Comparison of ENCODE assay signal across 24 cellular contexts in the genomic region with DNA sequence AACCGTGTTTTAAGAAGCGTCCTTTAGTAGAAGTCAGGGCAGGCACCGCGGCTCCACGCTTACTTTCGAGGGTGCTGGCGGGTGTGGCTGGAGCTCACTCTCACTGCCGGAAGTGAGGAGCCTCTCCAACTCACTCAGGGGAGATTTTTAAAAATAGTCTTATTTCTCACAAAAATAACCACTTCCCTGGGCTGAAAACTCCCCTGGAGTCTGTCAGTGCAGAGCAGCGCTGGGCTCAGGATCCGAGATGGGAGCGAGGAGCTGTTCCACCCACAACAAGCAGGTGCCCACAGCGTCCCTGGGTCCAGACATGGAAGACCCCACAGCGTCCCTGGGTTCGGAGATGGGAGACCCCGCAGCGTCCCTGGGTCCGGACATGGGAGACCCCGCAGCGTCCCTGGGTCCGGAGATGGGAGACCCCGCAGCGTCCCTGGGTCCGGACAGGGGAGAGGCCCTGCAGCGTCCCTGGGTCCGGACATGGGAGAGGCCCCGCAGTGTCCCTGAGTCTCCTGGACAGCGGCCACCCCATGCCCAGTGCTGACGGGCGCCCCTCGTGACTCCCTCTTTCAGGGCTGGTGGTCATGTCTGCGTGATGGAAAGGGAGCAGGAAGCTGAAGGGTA. TPM values are rescaled to one million over a fixed set of nuclear protein-coding genes. Genes with fewer than 3 reads are reported as not detected.
DNase-seq lines count a peak whose midpoint lies in the region; ATAC-seq and TF ChIP-seq lines count a peak whose summit lies in the region.
"Had no signal": no experiment of that assay in that cellular context is flagged by ENCODE, and none has a peak within 500 bp of the region (broad histone marks: within the 10 kb centered on the region; RNA-seq: fewer than 3 reads in every experiment).

No MANE protein-coding gene starts in this region.

- H3K4me3 Mint-ChIP-seq in activated T-helper 2 cell treated with anti-CD3 and anti-CD28 coated beads, Interferon-gamma antibody, Interleukin-2, Interleukin-4, amounts not matched to agents 10 μg/mL and 5 μg/mL and 100 μg/mL, durations not matched to agents 14 hours and 24 hours and 36 hours (ENCODE audit: low read depth) = no peak overlapping the region
- H3K4me3 Mint-ChIP-seq: activated naive CD8-positive, alpha-beta T cell; CD4-positive, alpha-beta T cell; neural progenitor cell; stimulated activated naive CD8-positive, alpha-beta T cell treated with anti-CD3 and anti-CD28 coated beads, Interleukin-15, Interleukin-2, amounts not matched to agents 100 ng/mL and 50 ng/mL, for 24 hours had no signal

- H3K36me3 ChIP-seq in psoas muscle (ENCODE audit: insufficient read depth in 1 of 2, low read depth in 1 of 2) (no peaks in the 10 kb centered on the region), esophagus muscularis mucosa (peaks cover 0 to 5% (median 0%) of the 10 kb centered on the region in 4 donors)
- H3K36me3 ChIP-seq: neural progenitor cell had no signal

- H3K27ac Mint-ChIP-seq in activated T-helper 2 cell treated with anti-CD3 and anti-CD28 coated beads, Interferon-gamma antibody, Interleukin-2, Interleukin-4, amounts not matched to agents 10 μg/mL and 5 μg/mL and 100 μg/mL, durations not matched to agents 14 hours and 24 hours and 36 hours = no peak overlapping the region
- H3K27ac Mint-ChIP-seq: activated naive CD8-positive, alpha-beta T cell; neural progenitor cell; stimulated activated naive CD8-positive, alpha-beta T cell treated with anti-CD3 and anti-CD28 coated beads, Interleukin-15, Interleukin-2, amounts not matched to agents 100 ng/mL and 50 ng/mL, for 24 hours had no signal

- peak overlapping the region; percentile 11 for H3K4me3 ChIP-seq in psoas muscle
- no peak overlapping the region for H3K4me3 ChIP-seq in esophagus muscularis mucosa
- H3K4me3 ChIP-seq: lung, neural progenitor cell had no signal

- no peak for TF ChIP-seq EP300 in esophagus muscularis mucosa (IDR thresholded peaks at IDR 0.05)

- 88 to 93% (median 91%) methylated on average over 29 to 31 of the region's 31 CpGs for WGBS in psoas muscle, 3 donors
- WGBS in esophagus muscularis mucosa = 92% methylated on average over 23 of the region's 31 CpGs

- H3K4me1 Mint-ChIP-seq in activated T-helper 2 cell treated with anti-CD3 and anti-CD28 coated beads, Interferon-gamma antibody, Interleukin-2, Interleukin-4, amounts not matched to agents 10 μg/mL and 5 μg/mL and 100 μg/mL, durations not matched to agents 14 hours and 24 hours and 36 hours (ENCODE audit: low read depth) = no peaks in the 10 kb centered on the region

- peaks cover 40% of the 10 kb centered on the region for H3K4me1 ChIP-seq in psoas muscle
- H3K4me1 ChIP-seq in esophagus muscularis mucosa = peaks cover 19 to 30% (median 26%) of the 10 kb centered on the region in 4 donors
- H3K4me1 ChIP-seq: neural progenitor cell had no signal

- H3K9me3 ChIP-seq in psoas muscle = no peaks in the 10 kb centered on the region
- H3K9me3 ChIP-seq in esophagus muscularis mucosa = no peaks in the 10 kb centered on the region

- H3K36me3 Mint-ChIP-seq in activated T-helper 2 cell treated with anti-CD3 and anti-CD28 coated beads, Interferon-gamma antibody, Interleukin-2, Interleukin-4, amounts not matched to agents 10 μg/mL and 5 μg/mL and 100 μg/mL, durations not matched to agents 14 hours and 24 hours and 36 hours (ENCODE audit: low read depth) = no peaks in the 10 kb centered on the region
- H3K36me3 Mint-ChIP-seq: activated naive CD8-positive, alpha-beta T cell; neural progenitor cell had no signal

- ATAC-seq in Right ventricle myocardium superior (ENCODE audit: poor library complexity) (no peak), left ventricle myocardium superior (no peak), psoas muscle (no peak)
- ATAC-seq: HepG2, SK-N-SH treated with all-trans-retinoic acid at 6 μM for 48 hours had no signal

- no peaks in the 10 kb centered on the region for H3K27me3 Mint-ChIP-seq in activated T-helper 2 cell treated with anti-CD3 and anti-CD28 coated beads, Interferon-gamma antibody, Interleukin-2, Interleukin-4, amounts not matched to agents 10 μg/mL and 5 μg/mL and 100 μg/mL, durations not matched to agents 14 hours and 24 hours and 36 hours (ENCODE audit: low read depth)
- H3K27me3 Mint-ChIP-seq: activated naive CD8-positive, alpha-beta T cell; CD4-positive, alpha-beta T cell; stimulated activated naive CD8-positive, alpha-beta T cell treated with anti-CD3 and anti-CD28 coated beads, Interleukin-15, Interleukin-2, amounts not matched to agents 100 ng/mL and 50 ng/mL, for 24 hours had no signal

- TF ChIP-seq CTCF in psoas muscle (IDR thresholded peaks at IDR 0.05) (no peak), esophagus muscularis mucosa (IDR thresholded peaks at IDR 0.05) (no peak)

- H3K9me3 Mint-ChIP-seq in activated T-helper 2 cell treated with anti-CD3 and anti-CD28 coated beads, Interferon-gamma antibody, Interleukin-2, Interleukin-4, amounts not matched to agents 10 μg/mL and 5 μg/mL and 100 μg/mL, durations not matched to agents 14 hours and 24 hours and 36 hours = no peaks in the 10 kb centered on the region
- H3K9me3 Mint-ChIP-seq: CD4-positive, alpha-beta T cell; neural progenitor cell; stimulated activated naive CD8-positive, alpha-beta T cell treated with anti-CD3 and anti-CD28 coated beads, Interleukin-15, Interleukin-2, amounts not matched to agents 100 ng/mL and 50 ng/mL, for 24 hours had no signal

- TF ChIP-seq POLR2A in esophagus muscularis mucosa (IDR thresholded peaks at IDR 0.05; ENCODE audit: low read depth) = no peak

- DNase-seq in Right ventricle myocardium superior (peak; percentile 44), left ventricle myocardium superior (no peak), cardiac septum (ENCODE audit: low spot score) (peak; percentile 71), psoas muscle (no peak), esophagus muscularis mucosa (ENCODE audit: extremely low spot score) (no peak), NCI-H1417 (lab: John Stamatoyannopoulos, UW) (no peak)
- DNase-seq in activated T-helper 2 cell treated with anti-CD3 and anti-CD28 coated beads, Interferon-gamma antibody, Interleukin-2, Interleukin-4, amounts not matched to agents 10 μg/mL and 5 μg/mL and 100 μg/mL, durations not matched to agents 14 hours and 24 hours and 36 hours (ENCODE audit: low spot score) = no peak
- DNase-seq: activated CD4-positive, alpha-beta T cell treated with anti-CD3 and anti-CD28 coated beads, Interleukin-2, amount 50 U/mL, for 4 hours; activated T-cell treated with anti-CD3 and anti-CD28 coated beads for 4 hours; foreskin melanocyte; hypothalamus; NCI-H146; NCI-H524 treated with DMSO at 0.1 percent for 48 hours; RPMI8226; stimulated activated CD4-positive, alpha-beta T cell treated with anti-CD3 and anti-CD28 coated beads, Interleukin-4, amount 100 ng/mL, for 4 hours had no signal

- H3K27ac ChIP-seq in psoas muscle (peak overlapping the region; percentile 99), esophagus muscularis mucosa (replicated peaks in 1 of 4) (peak overlapping the region in 1 of 4 donors; percentile 4)
- H3K27ac ChIP-seq: neural progenitor cell had no signal

- intact Hi-C loops in Right ventricle myocardium superior (cut with DNase I) (no loop called here), left ventricle myocardium superior (cut with micrococcal nuclease) (no loop called here), cardiac septum (cut with DNase I) (no loop called here), psoas muscle (cut with DNase I) (loop anchor here in 1 of 2 donors (2.0 kb wide), 1 partner anchor 23 kb away; no protein-coding TSS in a partner anchor), esophagus muscularis mucosa (cut with DNase I) (no loop called here)
- intact Hi-C loops in activated T-helper 2 cell treated with anti-CD3 and anti-CD28 coated beads, Interferon-gamma antibody, Interleukin-2, Interleukin-4, amounts not matched to agents 10 μg/mL and 5 μg/mL and 100 μg/mL, durations not matched to agents 14 hours and 24 hours and 36 hours (cut with micrococcal nuclease) = no loop called here

- no peaks in the 10 kb centered on the region for H3K27me3 ChIP-seq in psoas muscle (ENCODE audit: insufficient read depth in 3 of 3, low read length in 2 of 3)
- no peaks in the 10 kb centered on the region for H3K27me3 ChIP-seq in esophagus muscularis mucosa
- H3K27me3 ChIP-seq: neural progenitor cell had no signal

RNA-seq across cellular contexts. Expression of gene VIPR2, which starts 51.2 kb away (rescaled TPM):
- total RNA-seq in Right ventricle myocardium superior (15.2 TPM), left ventricle myocardium superior (21.3 TPM), cardiac septum (23.2 TPM), psoas muscle (1 to 10 TPM; 2.4 to 3.6 (median 3.3) TPM), esophagus muscularis mucosa (10 to 100 TPM in 2 of 4 donors, 1 to 10 TPM in 2; 9.3 to 16.6 (median 12.1) TPM)
- 1 to 10 TPM in 2 of 3 donors, under 1 TPM in 1; 0.60 to 2.3 (median 1.3) TPM for polyA plus RNA-seq in psoas muscle
- total RNA-seq in activated T-helper 2 cell treated with anti-CD3 and anti-CD28 coated beads, Interferon-gamma antibody, Interleukin-2, Interleukin-4, amounts not matched to agents 10 μg/mL and 5 μg/mL and 100 μg/mL, durations not matched to agents 14 hours and 24 hours and 36 hours = 3.1 and 4.2 TPM in 2 replicates
- total RNA-seq: epithelial cell of proximal tubule, HepG2, pulmonary artery endothelial cell had no signal
- polyA plus RNA-seq: HepG2 had no signal

Comparison
In these comparisons a context has a peak if more than half of its experiments do, and no peak if none do; other contexts are left out.
1. DNase-seq: peak in Right ventricle myocardium superior (single experiment) and cardiac septum (single experiment); none in left ventricle myocardium superior (single experiment), psoas muscle (0 of 2), activated T-helper 2 cell treated with anti-CD3 and anti-CD28 coated beads, Interferon-gamma antibody, Interleukin-2, Interleukin-4, amounts not matched to agents 10 μg/mL and 5 μg/mL and 100 μg/mL, durations not matched to agents 14 hours and 24 hours and 36 hours (single experiment), esophagus muscularis mucosa (single experiment) and NCI-H1417 (0 of 3).